In the genomic region with DNA sequence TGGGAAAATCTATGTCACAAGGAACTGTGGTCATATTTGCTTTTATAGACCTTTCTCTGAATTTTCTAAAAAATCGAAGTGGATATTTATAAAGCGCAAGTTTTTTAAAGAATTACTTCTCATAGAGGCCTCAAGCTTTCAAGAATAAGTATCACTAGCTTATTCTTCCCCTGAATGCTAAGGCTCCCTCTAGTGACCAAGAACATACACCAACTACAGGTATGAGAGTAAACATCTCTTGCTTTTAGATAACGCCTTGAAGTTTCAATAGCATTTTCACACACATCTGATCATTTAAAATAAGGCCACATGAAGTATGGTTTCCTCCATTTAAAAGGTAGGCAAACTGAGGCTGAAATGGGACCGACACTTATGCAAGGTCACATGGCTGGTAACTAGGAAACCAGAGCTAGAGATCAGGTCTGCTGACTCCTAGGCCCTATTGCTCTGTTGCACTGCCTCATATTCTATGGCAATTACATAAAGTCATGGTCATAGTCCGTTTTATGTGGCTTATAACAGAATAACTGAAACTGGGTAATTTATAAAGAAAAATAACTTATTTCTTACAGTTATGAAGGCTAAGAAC, we compare ENCODE assay signal across 7 cellular contexts.
A peak's percentile ranks its signal among the peaks of the same experiment; 100 is the strongest.
DNase-seq lines count a peak whose midpoint lies in the region; TF ChIP-seq lines count a peak whose summit lies in the region.

No MANE protein-coding gene starts in this region.

- H3K36me3 ChIP-seq in HAP-1 (replicated peaks) (no peaks in the 10 kb centered on the region), SU-DHL-6 (ENCODE audit: low read length) (no peaks in the 10 kb centered on the region)

- H4K20me1 ChIP-seq in SU-DHL-6 (ENCODE audit: low read depth, low read length) = no peaks in the 10 kb centered on the region

- H3K27me3 Mint-ChIP-seq in activated naive CD4-positive, alpha-beta T cell treated with anti-CD3 and anti-CD28 coated beads for 36 hours (ENCODE audit: low read depth) = peaks cover 12% of the 10 kb centered on the region

- H3K9ac ChIP-seq in SU-DHL-6 (ENCODE audit: low read length) = no peak overlapping the region

- no peak overlapping the region for H2AFZ ChIP-seq in SU-DHL-6 (ENCODE audit: low read depth, low read length, severe bottlenecking)

- H3K27me3 ChIP-seq in HAP-1 (ENCODE audit: low read depth) (no peaks in the 10 kb centered on the region), SU-DHL-6 (ENCODE audit: low read length) (no peaks in the 10 kb centered on the region)

- H3K9me3 ChIP-seq in HAP-1 (peaks cover 7% of the 10 kb centered on the region), SU-DHL-6 (ENCODE audit: insufficient read depth, low read length) (peaks cover 10% of the 10 kb centered on the region; the same call in 1 of the 2 replicates)

- peaks cover 5% of the 10 kb centered on the region for H3K36me3 Mint-ChIP-seq in activated naive CD4-positive, alpha-beta T cell treated with anti-CD3 and anti-CD28 coated beads for 36 hours (ENCODE audit: low read depth)

- no peak overlapping the region for H3K4me3 Mint-ChIP-seq in activated naive CD4-positive, alpha-beta T cell treated with anti-CD3 and anti-CD28 coated beads for 36 hours

- DNase-seq in HAP-1 (ENCODE audit: low spot score in 2 of 2) (peak; percentile 16 to 78), MV-4-11 (lab: John Stamatoyannopoulos, UW) (peak; percentile 30), glomerular visceral epithelial cell (ENCODE audit: extremely low spot score) (peak; percentile 55), superior temporal gyrus (ENCODE audit: extremely low spot score) (peak; percentile 38)
- DNase-seq in activated naive CD4-positive, alpha-beta T cell treated with anti-CD3 and anti-CD28 coated beads for 36 hours = no peak

- H3K4me1 ChIP-seq in HAP-1 = peaks cover 10% of the 10 kb centered on the region

- H3K4me1 Mint-ChIP-seq in activated naive CD4-positive, alpha-beta T cell treated with anti-CD3 and anti-CD28 coated beads for 36 hours (ENCODE audit: low read depth) = peaks cover 5% of the 10 kb centered on the region

- intact Hi-C loops in activated naive CD4-positive, alpha-beta T cell treated with anti-CD3 and anti-CD28 coated beads for 36 hours (cut with micrococcal nuclease) = loop anchor here (1.0 to 10.0 kb wide), 4 partner anchors 92 to 544 kb away; no protein-coding TSS in a partner anchor

- H3K4me3 ChIP-seq in HAP-1 = no peak overlapping the region
- no peak overlapping the region for H3K4me3 ChIP-seq in SU-DHL-6 (ENCODE audit: insufficient read depth, low read length, poor library complexity, severe bottlenecking)

- no peaks in the 10 kb centered on the region for H3K9me2 ChIP-seq in SU-DHL-6 (replicated peaks; ENCODE audit: insufficient read depth, low read length)

- H3K27ac Mint-ChIP-seq in activated naive CD4-positive, alpha-beta T cell treated with anti-CD3 and anti-CD28 coated beads for 36 hours = no peak overlapping the region

- no peaks in the 10 kb centered on the region for H3K79me2 ChIP-seq in SU-DHL-6 (ENCODE audit: insufficient read depth, low read length)

- H3K9me3 Mint-ChIP-seq in activated naive CD4-positive, alpha-beta T cell treated with anti-CD3 and anti-CD28 coated beads for 36 hours = peaks cover 5% of the 10 kb centered on the region

- in situ Hi-C loops in HAP-1 (cut with MboI; ENCODE audit: low sequenced_read_pairs) = loop anchor here (5.0 to 10.0 kb wide), 2 partner anchors 82 to 109 kb away; no protein-coding TSS in a partner anchor

- CTCF ChIA-PET in activated naive CD4-positive, alpha-beta T cell treated with anti-CD3 and anti-CD28 coated beads for 36 hours (lab: Charles Lee) = interaction anchor here (0.6 to 1.8 kb wide), 7 partner anchors 9 to 340 kb away, joined by 3 to 8 read pairs (median 5); partner anchors contain the start of gene CCDC34

- TF ChIP-seq CTCF in GM12872 (IDR thresholded peaks at IDR 0.05; ENCODE audit: insufficient read depth, low read depth, low read length) (peak; percentile 60), SU-DHL-6 (IDR thresholded peaks at IDR 0.05; ENCODE audit: insufficient read depth, low read length, poor library complexity, severe bottlenecking) (peak; percentile 62)

- no peaks in the 10 kb centered on the region for H3F3A ChIP-seq in SU-DHL-6 (ENCODE audit: insufficient read depth)

- H3K4me2 ChIP-seq in SU-DHL-6 (ENCODE audit: low read depth, low read length, poor library complexity, severe bottlenecking) = no peak overlapping the region

- no peak overlapping the region for H3K27ac ChIP-seq in SU-DHL-6 (ENCODE audit: low read depth, low read length)
